Comparison of ENCODE assay signal across 21 cellular contexts in the genomic region with DNA sequence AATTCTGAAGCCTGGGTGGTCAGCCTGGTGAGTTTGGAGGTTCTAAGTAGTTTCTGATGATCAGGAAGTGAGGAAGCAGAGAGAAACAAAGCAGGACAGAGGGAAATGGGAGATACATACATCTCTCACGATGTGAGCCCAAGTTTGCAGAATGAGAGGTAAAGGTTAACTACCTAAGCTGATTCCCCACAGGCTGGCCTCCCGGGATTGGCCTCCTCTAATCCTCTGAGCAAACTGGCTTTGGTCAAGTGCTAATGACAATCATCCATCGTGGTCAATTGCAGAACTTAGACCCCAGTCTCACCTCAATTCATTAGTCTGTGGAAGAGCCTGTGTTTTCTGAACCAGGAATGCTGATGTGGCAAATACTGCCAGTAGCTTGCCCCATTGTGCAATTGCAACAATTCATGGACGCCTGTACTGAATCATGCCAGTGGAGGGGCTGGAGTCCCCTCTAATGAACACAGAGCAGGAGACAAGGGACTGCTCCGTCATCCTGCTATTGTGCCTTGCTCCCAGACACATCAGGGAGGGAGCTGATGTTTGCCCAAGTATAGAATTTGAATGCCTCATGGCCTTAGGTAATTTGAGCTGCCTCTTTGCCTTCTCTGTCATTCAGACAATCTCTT.
DNase-seq lines count a peak whose midpoint lies in the region; ATAC-seq and TF ChIP-seq lines count a peak whose summit lies in the region.
"Had no signal": no experiment of that assay in that cellular context is flagged by ENCODE, and none has a peak within 500 bp of the region (broad histone marks: within the 10 kb centered on the region; RNA-seq: fewer than 3 reads in every experiment).

No MANE protein-coding gene starts in this region.

- H3K9me3 Mint-ChIP-seq in nephron progenitor cell, result peaks cover 3% of the 10 kb centered on the region
- H3K9me3 Mint-ChIP-seq: activated T-helper 2 cell treated with anti-CD3 and anti-CD28 coated beads, Interferon-gamma antibody, Interleukin-2, Interleukin-4, amounts not matched to agents 10 μg/mL and 5 μg/mL and 100 μg/mL, durations not matched to agents 14 hours and 24 hours and 36 hours had no signal

- no peaks in the 10 kb centered on the region for H3K36me3 Mint-ChIP-seq in nephron progenitor cell (ENCODE audit: low read depth)

- H3K4me3 ChIP-seq in H7 (ENCODE audit: insufficient read depth, low read depth, low read length), result no peak overlapping the region
- H3K4me3 ChIP-seq: adrenal gland, lower lobe of right lung had no signal

- peaks cover 47% of the 10 kb centered on the region for H3K4me1 Mint-ChIP-seq in nephron progenitor cell

- TF ChIP-seq CTCF in nephron progenitor cell (IDR thresholded peaks at IDR 0.05), result no peak

- ATAC-seq in left lobe of liver, result no peak
- ATAC-seq: lower lobe of right lung, Panc1, right cardiac atrium had no signal

- H3K4me3 Mint-ChIP-seq in nephron progenitor cell, result no peak overlapping the region
- H3K4me3 Mint-ChIP-seq: nephron had no signal

- H3K27ac Mint-ChIP-seq in nephron progenitor cell, result no peak overlapping the region
- H3K27ac Mint-ChIP-seq: activated T-helper 2 cell treated with anti-CD3 and anti-CD28 coated beads, Interferon-gamma antibody, Interleukin-2, Interleukin-4, amounts not matched to agents 10 μg/mL and 5 μg/mL and 100 μg/mL, durations not matched to agents 14 hours and 24 hours and 36 hours; nephron had no signal

- no peaks in the 10 kb centered on the region for H3K36me3 ChIP-seq in H7 (replicated peaks; ENCODE audit: control insufficient read depth, insufficient read depth, low read length)
- H3K36me3 ChIP-seq: adrenal gland, BE2C, lower lobe of right lung had no signal

- H3K27me3 ChIP-seq in H7 (ENCODE audit: control insufficient read depth, insufficient read depth, low read length), result no peaks in the 10 kb centered on the region
- H3K27me3 ChIP-seq: adrenal gland, BE2C had no signal

- H3K27me3 Mint-ChIP-seq in nephron progenitor cell (ENCODE audit: low read depth, poor library complexity), result no peaks in the 10 kb centered on the region

- DNase-seq in H7 (peak; percentile 28), NCI-H345 (lab: John Stamatoyannopoulos, UW) (peak; percentile 66), ecto neural progenitor cell (ENCODE audit: low spot score) (peak; percentile 47), nephron progenitor cell (peak; percentile 3), GF-D8 (lab: John Stamatoyannopoulos, UW) (no peak), left lobe of liver (ENCODE audit: low spot score) (no peak)
- no peak for DNase-seq in activated CD4-positive, alpha-beta T cell treated with anti-CD3 and anti-CD28 coated beads for 48 hours
- DNase-seq: adrenal gland, BE2C, DND-41, foreskin fibroblast, HCEC 1CT, lower lobe of right lung, NCI-H1048, NCI-H446 treated with DMSO at 0.1 percent for 48 hours, right cardiac atrium, substantia nigra, SW 1271 had no signal

Comparison
In these comparisons a context has a peak if more than half of its experiments do, and no peak if none do; other contexts are left out.
1. DNase-seq: peak in H7 (single experiment), NCI-H345 (single experiment), ecto neural progenitor cell (single experiment) and nephron progenitor cell (single experiment); none in GF-D8 (single experiment), left lobe of liver (single experiment) and activated CD4-positive, alpha-beta T cell treated with anti-CD3 and anti-CD28 coated beads for 48 hours (single experiment).